11 cellular contexts compared by ENCODE assay signal in the genomic region with DNA sequence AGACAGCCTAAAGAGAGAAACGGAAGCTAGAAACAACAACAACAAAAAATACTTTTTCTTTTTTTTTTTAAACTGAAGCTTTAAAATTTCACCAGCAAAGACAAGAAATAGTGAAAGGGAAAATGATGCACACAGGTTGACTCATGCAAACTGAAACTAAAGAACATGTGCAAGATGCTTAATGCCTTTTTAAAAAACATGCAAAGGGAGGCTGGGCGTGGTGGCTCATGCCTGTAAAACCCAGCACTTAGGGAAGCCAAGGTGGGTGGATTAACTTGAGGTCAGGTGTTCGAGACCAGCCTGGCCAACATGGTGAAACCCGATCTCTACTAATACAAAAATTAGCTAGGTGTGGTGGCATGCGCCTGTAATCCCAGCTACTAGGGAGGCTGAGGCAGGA. TPM values are rescaled to one million over a fixed set of nuclear protein-coding genes. Genes with fewer than 3 reads are reported as not detected.
DNase-seq lines count a peak whose midpoint lies in the region; ATAC-seq and TF ChIP-seq lines count a peak whose summit lies in the region.
"Had no signal": no experiment of that assay in that cellular context is flagged by ENCODE, and none has a peak within 500 bp of the region (broad histone marks: within the 10 kb centered on the region; RNA-seq: fewer than 3 reads in every experiment).

No MANE protein-coding gene starts in this region.

- TF ChIP-seq CTCF in vagina (IDR thresholded peaks at IDR 0.05) = no peak

- peak overlapping the region; percentile 50 for H3K27ac Mint-ChIP-seq in activated T-helper 2 cell treated with anti-CD3 and anti-CD28 coated beads, Interferon-gamma antibody, Interleukin-2, Interleukin-4, amounts not matched to agents 10 μg/mL and 5 μg/mL and 100 μg/mL, durations not matched to agents 14 hours and 24 hours and 36 hours

- no peak overlapping the region for H3K4me3 Mint-ChIP-seq in activated T-helper 2 cell treated with anti-CD3 and anti-CD28 coated beads, Interferon-gamma antibody, Interleukin-2, Interleukin-4, amounts not matched to agents 10 μg/mL and 5 μg/mL and 100 μg/mL, durations not matched to agents 14 hours and 24 hours and 36 hours (ENCODE audit: low read depth)

- H3K27me3 ChIP-seq in vagina = no peaks in the 10 kb centered on the region
- H3K27me3 ChIP-seq: heart right ventricle had no signal

- no peak overlapping the region for H3K27ac ChIP-seq in vagina
- H3K27ac ChIP-seq: heart right ventricle had no signal

- H3K9me3 ChIP-seq in vagina = no peaks in the 10 kb centered on the region
- H3K9me3 ChIP-seq: heart right ventricle had no signal

- no peaks in the 10 kb centered on the region for H3K36me3 ChIP-seq in vagina
- H3K36me3 ChIP-seq: heart right ventricle had no signal

- no peaks in the 10 kb centered on the region for H3K36me3 Mint-ChIP-seq in activated T-helper 2 cell treated with anti-CD3 and anti-CD28 coated beads, Interferon-gamma antibody, Interleukin-2, Interleukin-4, amounts not matched to agents 10 μg/mL and 5 μg/mL and 100 μg/mL, durations not matched to agents 14 hours and 24 hours and 36 hours (ENCODE audit: low read depth)

- peaks cover 37% of the 10 kb centered on the region for H3K4me1 Mint-ChIP-seq in activated T-helper 2 cell treated with anti-CD3 and anti-CD28 coated beads, Interferon-gamma antibody, Interleukin-2, Interleukin-4, amounts not matched to agents 10 μg/mL and 5 μg/mL and 100 μg/mL, durations not matched to agents 14 hours and 24 hours and 36 hours (ENCODE audit: low read depth)

- intact Hi-C loops in activated T-helper 2 cell treated with anti-CD3 and anti-CD28 coated beads, Interferon-gamma antibody, Interleukin-2, Interleukin-4, amounts not matched to agents 10 μg/mL and 5 μg/mL and 100 μg/mL, durations not matched to agents 14 hours and 24 hours and 36 hours (cut with micrococcal nuclease) = loop anchor here (1.0 to 2.0 kb wide), 3 partner anchors 84 to 142 kb away; partner anchors contain the start of gene VIM
- intact Hi-C loops in vagina (cut with DNase I) = no loop called here

- no peak for TF ChIP-seq POLR2A in vagina (IDR thresholded peaks at IDR 0.05)

- H3K9me3 Mint-ChIP-seq in activated T-helper 2 cell treated with anti-CD3 and anti-CD28 coated beads, Interferon-gamma antibody, Interleukin-2, Interleukin-4, amounts not matched to agents 10 μg/mL and 5 μg/mL and 100 μg/mL, durations not matched to agents 14 hours and 24 hours and 36 hours = no peaks in the 10 kb centered on the region

- ATAC-seq in GM18867 (IDR thresholded peaks at IDR 0.05; ENCODE audit: unreplicated experiment) = peak; percentile 87
- ATAC-seq in HG03520 (IDR thresholded peaks at IDR 0.05; ENCODE audit: unreplicated experiment) = peak; percentile 77
- no peak for ATAC-seq in GM21526 (IDR thresholded peaks at IDR 0.05; ENCODE audit: low FRiP score, unreplicated experiment)
- ATAC-seq in GM18520 (IDR thresholded peaks at IDR 0.05; ENCODE audit: unreplicated experiment) = no peak
- ATAC-seq: heart right ventricle; naive thymus-derived CD4-positive, alpha-beta T cell had no signal

- H3K4me1 ChIP-seq in vagina = no peaks in the 10 kb centered on the region

- H3K27me3 Mint-ChIP-seq in activated T-helper 2 cell treated with anti-CD3 and anti-CD28 coated beads, Interferon-gamma antibody, Interleukin-2, Interleukin-4, amounts not matched to agents 10 μg/mL and 5 μg/mL and 100 μg/mL, durations not matched to agents 14 hours and 24 hours and 36 hours (ENCODE audit: low read depth) = peaks cover 1% of the 10 kb centered on the region

- no peak overlapping the region for H3K4me3 ChIP-seq in vagina
- H3K4me3 ChIP-seq: heart right ventricle had no signal

- peak; percentile 50 for DNase-seq in activated T-helper 2 cell treated with anti-CD3 and anti-CD28 coated beads, Interferon-gamma antibody, Interleukin-2, Interleukin-4, amounts not matched to agents 10 μg/mL and 5 μg/mL and 100 μg/mL, durations not matched to agents 14 hours and 24 hours and 36 hours (ENCODE audit: low spot score)
- DNase-seq in stimulated activated CD4-positive, alpha-beta T cell treated with anti-CD3 and anti-CD28 coated beads, Interleukin-15, amount 100 ng/mL, for 48 hours (ENCODE audit: low read depth in 2 of 2) = peak; percentile 46 to 49
- no peak for DNase-seq in central memory CD4-positive, alpha-beta T cell
- no peak for DNase-seq in vagina (ENCODE audit: extremely low spot score in 2 of 2)
- DNase-seq: heart right ventricle, NCI-H187 had no signal

RNA-seq across cellular contexts. Expression of gene CUBN, which starts 15.1 kb away (rescaled TPM):
- 0.11 and 0.30 TPM in 2 replicates for total RNA-seq in activated T-helper 2 cell treated with anti-CD3 and anti-CD28 coated beads, Interferon-gamma antibody, Interleukin-2, Interleukin-4, amounts not matched to agents 10 μg/mL and 5 μg/mL and 100 μg/mL, durations not matched to agents 14 hours and 24 hours and 36 hours
- total RNA-seq in vagina = 4.4 TPM

RNA-seq across cellular contexts. Expression of gene TRDMT1, which starts 56.7 kb away (rescaled TPM):
- 3.2 and 4.2 TPM in 2 replicates for total RNA-seq in activated T-helper 2 cell treated with anti-CD3 and anti-CD28 coated beads, Interferon-gamma antibody, Interleukin-2, Interleukin-4, amounts not matched to agents 10 μg/mL and 5 μg/mL and 100 μg/mL, durations not matched to agents 14 hours and 24 hours and 36 hours
- 6.1 TPM for total RNA-seq in vagina

Comparison
In these comparisons a context has a peak if more than half of its experiments do, and no peak if none do; other contexts are left out.
1. ATAC-seq: peak in GM18867 (single experiment) and HG03520 (single experiment); none in GM21526 (single experiment) and GM18520 (single experiment).
2. DNase-seq: peak in activated T-helper 2 cell treated with anti-CD3 and anti-CD28 coated beads, Interferon-gamma antibody, Interleukin-2, Interleukin-4, amounts not matched to agents 10 μg/mL and 5 μg/mL and 100 μg/mL, durations not matched to agents 14 hours and 24 hours and 36 hours (single experiment) and stimulated activated CD4-positive, alpha-beta T cell treated with anti-CD3 and anti-CD28 coated beads, Interleukin-15, amount 100 ng/mL, for 48 hours (2 of 2); none in central memory CD4-positive, alpha-beta T cell (single experiment) and vagina (0 of 2).